14 cellular contexts compared by ENCODE assay signal in genomic region chr15:91865486-91865885, GRCh38. TPM values are rescaled to one million over a fixed set of nuclear protein-coding genes. Genes with fewer than 3 reads are reported as not detected.
DNase-seq lines count a peak whose midpoint lies in the region; TF ChIP-seq lines count a peak whose summit lies in the region.
"Had no signal": no experiment of that assay in that cellular context is flagged by ENCODE, and none has a peak within 500 bp of the region (broad histone marks: within the 10 kb centered on the region; RNA-seq: fewer than 3 reads in every experiment).

No MANE protein-coding gene starts in this region.

- H3K4me1 ChIP-seq in suprapubic skin (peaks cover 66% of the 10 kb centered on the region), A673 (ENCODE audit: insufficient read depth, low read length, poor library complexity, severe bottlenecking) (no peaks in the 10 kb centered on the region)

- no peaks in the 10 kb centered on the region; the same call in 1 of the 2 replicates for H3K9me3 Mint-ChIP-seq in HFFc6
- H3K9me3 Mint-ChIP-seq: activated CD4-positive, alpha-beta memory T cell treated with anti-CD3 and anti-CD28 coated beads for 36 hours had no signal

- H3K27me3 Mint-ChIP-seq in HFFc6 (ENCODE audit: insufficient read depth) = no peaks in the 10 kb centered on the region
- H3K27me3 Mint-ChIP-seq: activated CD4-positive, alpha-beta memory T cell treated with anti-CD3 and anti-CD28 coated beads for 36 hours had no signal

- peaks cover 47% of the 10 kb centered on the region for H3K4me1 Mint-ChIP-seq in HFFc6 (ENCODE audit: low read depth)

- peak overlapping the region; percentile 85 for H3K27ac Mint-ChIP-seq in HFFc6
- H3K27ac Mint-ChIP-seq: activated CD4-positive, alpha-beta memory T cell treated with anti-CD3 and anti-CD28 coated beads for 36 hours; stimulated activated naive B cell treated with anti-CD40 and anti-IgM and Interleukin-4, amounts not matched to agents 10 μg/mL and 1 μg/mL and 100 μg/mL, for 72 hours had no signal

- CTCF ChIA-PET in A673 (lab: Charles Lee) = no interaction called here

- H3K4me3 ChIP-seq in suprapubic skin = no peak overlapping the region
- no peak overlapping the region for H3K4me3 ChIP-seq in A673 (ENCODE audit: low read depth, low read length, poor library complexity, severe bottlenecking)

- H3K36me3 ChIP-seq in suprapubic skin (no peaks in the 10 kb centered on the region), A673 (ENCODE audit: insufficient read depth, low read length, poor library complexity, severe bottlenecking) (no peaks in the 10 kb centered on the region)

- TF ChIP-seq POLR2A in suprapubic skin (IDR thresholded peaks at IDR 0.05) = no peak

- TF ChIP-seq EP300 in suprapubic skin (IDR thresholded peaks at IDR 0.05) = no peak

- H3K9me3 ChIP-seq in suprapubic skin = no peaks in the 10 kb centered on the region
- H3K9me3 ChIP-seq in A673 (ENCODE audit: low read depth, low read length, poor library complexity, severe bottlenecking) = no peaks in the 10 kb centered on the region

- POLR2A ChIA-PET in A673 (lab: Charles Lee; ENCODE audit: low non-redundant PET) = no interaction called here

- H3K27me3 ChIP-seq in suprapubic skin = no peaks in the 10 kb centered on the region
- H3K27me3 ChIP-seq in A673 (replicated peaks; ENCODE audit: insufficient read depth, low read depth, low read length, poor library complexity) = no peaks in the 10 kb centered on the region

- TF ChIP-seq CTCF in HFFc6 (IDR thresholded peaks at IDR 0.05) = no peak
- TF ChIP-seq CTCF in suprapubic skin (IDR thresholded peaks at IDR 0.05) = no peak
- TF ChIP-seq CTCF in A673 (conservative IDR thresholded peaks at IDR 0.05; ENCODE audit: low read depth, low read length) = no peak

- DNase-seq in HFFc6 = no peak
- peak; percentile 44 for DNase-seq in islet precursor cell
- no peak for DNase-seq in suprapubic skin (ENCODE audit: low spot score in 2 of 2)
- DNase-seq in AML-193 (lab: John Stamatoyannopoulos, UW) = no peak
- no peak for DNase-seq in A673 (ENCODE audit: low spot score)
- DNase-seq in Ammon's horn (ENCODE audit: low spot score) = no peak
- DNase-seq in GM03348 (ENCODE audit: low spot score) = no peak
- DNase-seq: activated CD4-positive, alpha-beta memory T cell treated with anti-CD3 and anti-CD28 coated beads for 36 hours; activated effector memory CD4-positive, alpha-beta T cell treated with anti-CD3 and anti-CD28 coated beads, Interleukin-2, amount 50 U/mL, for 16 hours; central memory CD4-positive, alpha-beta T cell; stimulated activated CD4-positive, alpha-beta T cell treated with anti-CD3 and anti-CD28 coated beads, Interleukin-4, amount 100 ng/mL, for 4 hours; stimulated activated naive B cell treated with anti-CD40 and anti-IgM and Interleukin-4, amounts not matched to agents 10 μg/mL and 1 μg/mL and 100 μg/mL, for 72 hours had no signal

- BruUV-seq in A673 (replicated peaks; lab: Mats Ljungman, UMichigan) = no TSS peak

- intact Hi-C loops in A673 (cut with micrococcal nuclease; ENCODE audit: unreplicated experiment) = no loop called here

- WGBS in suprapubic skin = 64% methylated on average over 7 of the region's 7 CpGs

- H3K27ac ChIP-seq in angular gyrus (ENCODE audit: low read depth, low read length) = peak overlapping the region; percentile 46
- peak overlapping the region; percentile 56 for H3K27ac ChIP-seq in suprapubic skin
- H3K27ac ChIP-seq in A673 (ENCODE audit: low read depth, low read length, poor library complexity, severe bottlenecking) = no peak overlapping the region

- H3K4me3 Mint-ChIP-seq in HFFc6 = peak overlapping the region; percentile 14
- H3K4me3 Mint-ChIP-seq: activated CD4-positive, alpha-beta memory T cell treated with anti-CD3 and anti-CD28 coated beads for 36 hours; stimulated activated naive B cell treated with anti-CD40 and anti-IgM and Interleukin-4, amounts not matched to agents 10 μg/mL and 1 μg/mL and 100 μg/mL, for 72 hours had no signal

- no peaks in the 10 kb centered on the region for H3K36me3 Mint-ChIP-seq in HFFc6 (ENCODE audit: low read depth)
- H3K36me3 Mint-ChIP-seq: activated CD4-positive, alpha-beta memory T cell treated with anti-CD3 and anti-CD28 coated beads for 36 hours; stimulated activated naive B cell treated with anti-CD40 and anti-IgM and Interleukin-4, amounts not matched to agents 10 μg/mL and 1 μg/mL and 100 μg/mL, for 72 hours had no signal

RNA-seq across cellular contexts. Expression of gene SLCO3A1, which starts 12.0 kb away (rescaled TPM):
- 10 to 100 TPM in 4 of 6 experiments, 1 to 10 TPM in 2; 5.7 to 19.4 (median 14.4) TPM for total RNA-seq in HFFc6 (2021; fragmentation: NEBNext Ultra II Directional; extraction: Animal tissue kit (Norgen Biotek cat#: 25700))
- total RNA-seq in suprapubic skin = 100 to 1,000 TPM in 1 of 4 donors, 10 to 100 TPM in 3; 29.0 to 131 (median 44.6) TPM
- total RNA-seq in A673 (2021) = 16.6 and 17.7 TPM in 2 replicates
- total RNA-seq: myocyte had no signal
